9 cellular contexts compared by ENCODE assay signal in the genomic region with DNA sequence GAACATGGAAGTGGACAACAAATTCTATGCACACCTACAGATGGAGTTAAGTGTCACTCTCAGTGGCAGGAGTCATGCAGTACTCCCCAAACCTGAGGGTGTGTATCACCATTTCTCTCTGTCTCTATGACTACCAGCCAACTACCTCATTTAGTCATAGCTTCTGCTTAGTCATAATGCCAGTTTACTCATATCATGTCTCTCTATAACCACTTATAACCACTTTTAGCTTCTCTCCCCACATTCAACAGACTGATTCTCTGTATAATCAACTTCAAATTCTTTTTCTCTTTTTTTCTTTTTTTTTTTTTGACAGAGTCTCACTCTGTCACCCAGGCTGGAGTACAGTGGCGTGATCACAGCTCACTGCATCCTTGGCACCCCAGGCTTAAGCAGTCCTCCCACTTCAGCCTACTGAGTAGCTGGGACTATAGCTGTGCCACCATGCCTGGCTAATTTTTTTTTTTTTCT. TPM values are rescaled to one million over a fixed set of nuclear protein-coding genes. Genes with fewer than 3 reads are reported as not detected.
DNase-seq lines count a peak whose midpoint lies in the region; ATAC-seq and TF ChIP-seq lines count a peak whose summit lies in the region.
"Had no signal": no experiment of that assay in that cellular context is flagged by ENCODE, and none has a peak within 500 bp of the region (broad histone marks: within the 10 kb centered on the region; RNA-seq: fewer than 3 reads in every experiment).

No MANE protein-coding gene starts in this region.

- no peak for TF ChIP-seq POLR2A in NB4 (IDR thresholded peaks at IDR 0.05; ENCODE audit: extremely low read depth, insufficient read length)

- no peaks in the 10 kb centered on the region for H3K27me3 Mint-ChIP-seq in activated CD4-positive, alpha-beta T cell treated with anti-CD3 and anti-CD28 coated beads for 36 hours
- H3K27me3 Mint-ChIP-seq in natural killer cell (ENCODE audit: low read depth in 2 of 2), result no peaks in the 10 kb centered on the region
- H3K27me3 Mint-ChIP-seq: CD8-positive, alpha-beta memory T cell had no signal

- DNase-seq in activated CD4-positive, alpha-beta T cell treated with anti-CD3 and anti-CD28 coated beads for 36 hours, result peak; percentile 71
- no peak for DNase-seq in activated CD4-positive, alpha-beta T cell treated with anti-CD3 and anti-CD28 coated beads, Interleukin-2, amount 50 U/mL, for 1 hour
- DNase-seq in NB4 (ENCODE audit: low read depth) (peak; percentile 82), natural killer cell (no peak), NCI-H446 (lab: John Stamatoyannopoulos, UW) (no peak), NCI-H526 treated with DMSO at 0.1 percent for 48 hours (lab: John Stamatoyannopoulos, UW) (no peak)
- DNase-seq in activated T-helper 9 cell treated with anti-CD3 and anti-CD28 coated beads, Interleukin-2, amount 50 U/mL, for 16 hours (ENCODE audit: low read depth), result peak; percentile 9

- H3K4me1 Mint-ChIP-seq in activated CD4-positive, alpha-beta T cell treated with anti-CD3 and anti-CD28 coated beads for 36 hours, result peaks cover 15% of the 10 kb centered on the region
- H3K4me1 Mint-ChIP-seq in natural killer cell, result no peaks in the 10 kb centered on the region

- no peak overlapping the region for H3K4me3 ChIP-seq in NB4 (ENCODE audit: low read depth, low read length)

- TF ChIP-seq CTCF in NB4 (IDR thresholded peaks at IDR 0.05; ENCODE audit: low read depth, low read length) (no peak), natural killer cell (IDR thresholded peaks at IDR 0.05) (no peak)

- H3K9me3 Mint-ChIP-seq in activated CD4-positive, alpha-beta T cell treated with anti-CD3 and anti-CD28 coated beads for 36 hours (ENCODE audit: low read depth), result no peaks in the 10 kb centered on the region
- H3K9me3 Mint-ChIP-seq in natural killer cell, result no peaks in the 10 kb centered on the region
- H3K9me3 Mint-ChIP-seq: CD8-positive, alpha-beta memory T cell had no signal

- POLR2A ChIA-PET in activated CD4-positive, alpha-beta T cell treated with anti-CD3 and anti-CD28 coated beads for 36 hours (lab: Charles Lee), result interaction anchor here (0.7 to 1.8 kb wide), 7 partner anchors 9 to 907 kb away, joined by 3 to 36 read pairs (median 9); a partner anchor contains a TSS

- intact Hi-C loops in activated CD4-positive, alpha-beta T cell treated with anti-CD3 and anti-CD28 coated beads for 36 hours (cut with DNase I, micrococcal nuclease), result loop anchor here (1.0 to 5.0 kb wide), 5 partner anchors 14 to 129 kb away; a partner anchor contains a TSS
- intact Hi-C loops in natural killer cell (cut with micrococcal nuclease), result no loop called here

- H3K36me3 Mint-ChIP-seq in activated CD4-positive, alpha-beta T cell treated with anti-CD3 and anti-CD28 coated beads for 36 hours (ENCODE audit: low read depth), result no peaks in the 10 kb centered on the region
- H3K36me3 Mint-ChIP-seq in natural killer cell, result no peaks in the 10 kb centered on the region
- H3K36me3 Mint-ChIP-seq: CD8-positive, alpha-beta memory T cell had no signal

- ATAC-seq in activated CD4-positive, alpha-beta T cell treated with anti-CD3 and anti-CD28 coated beads for 36 hours, result peak; percentile 98
- ATAC-seq in HG02759 (IDR thresholded peaks at IDR 0.05; ENCODE audit: unreplicated experiment) (peak; percentile 99), natural killer cell (peak; percentile 60 to 87 (median 85))

- no peak overlapping the region for H3K4me3 Mint-ChIP-seq in activated CD4-positive, alpha-beta T cell treated with anti-CD3 and anti-CD28 coated beads for 36 hours
- no peak overlapping the region for H3K4me3 Mint-ChIP-seq in natural killer cell
- H3K4me3 Mint-ChIP-seq: CD8-positive, alpha-beta memory T cell had no signal

- peak overlapping the region; percentile 60 for H3K27ac Mint-ChIP-seq in activated CD4-positive, alpha-beta T cell treated with anti-CD3 and anti-CD28 coated beads for 36 hours
- no peak overlapping the region for H3K27ac Mint-ChIP-seq in natural killer cell

- CTCF ChIA-PET in activated CD4-positive, alpha-beta T cell treated with anti-CD3 and anti-CD28 coated beads for 36 hours (lab: Charles Lee), result interaction anchor here (0.6 to 2.2 kb wide), 11 partner anchors 11 to 816 kb away, joined by 3 to 13 read pairs (median 5); a partner anchor contains a TSS

RNA-seq across cellular contexts. Expression of a gene that starts 13.8 kb away (rescaled TPM):
- total RNA-seq in activated CD4-positive, alpha-beta T cell treated with anti-CD3 and anti-CD28 coated beads for 36 hours, result 100 to 1,000 TPM in 1 of 2 experiments, 10 to 100 TPM in 1; 93.0 to 106 TPM
- 10 to 100 TPM; 28.2 to 36.0 (median 33.8) TPM for total RNA-seq in natural killer cell

RNA-seq across cellular contexts. Expression of a gene that starts 37.1 kb away (rescaled TPM):
- 10 to 100 TPM; 64.5 to 71.4 TPM for total RNA-seq in activated CD4-positive, alpha-beta T cell treated with anti-CD3 and anti-CD28 coated beads for 36 hours
- total RNA-seq in natural killer cell, result 1 to 10 TPM; 7.2 to 9.9 (median 8.0) TPM

Comparison
In these comparisons a context has a peak if more than half of its experiments do, and no peak if none do; other contexts are left out.
1. DNase-seq: peak in activated CD4-positive, alpha-beta T cell treated with anti-CD3 and anti-CD28 coated beads for 36 hours (single experiment), NB4 (single experiment) and activated T-helper 9 cell treated with anti-CD3 and anti-CD28 coated beads, Interleukin-2, amount 50 U/mL, for 16 hours (single experiment); none in activated CD4-positive, alpha-beta T cell treated with anti-CD3 and anti-CD28 coated beads, Interleukin-2, amount 50 U/mL, for 1 hour (single experiment), natural killer cell (single experiment), NCI-H446 (0 of 2) and NCI-H526 treated with DMSO at 0.1 percent for 48 hours (single experiment).
2. RNA of a gene that starts 37.1 kb away (total RNA-seq): 64.5 to 71.4 TPM in activated CD4-positive, alpha-beta T cell treated with anti-CD3 and anti-CD28 coated beads for 36 hours; 7.2 to 9.9 TPM in natural killer cell; every median in the first group is over 4 times any median in the second.
3. Peak in every context shown above with its lines, with median percentiles within 50 percentile points of each other: ATAC-seq.